Comparison of ENCODE assay signal across 7 cellular contexts in genomic region chr16:275041-275621, GRCh38. TPM values are rescaled to one million over a fixed set of nuclear protein-coding genes. Genes with fewer than 3 reads are reported as not detected.
A peak's percentile ranks its signal among the peaks of the same experiment; 100 is the strongest.
DNase-seq lines count a peak whose midpoint lies in the region; ATAC-seq lines count a peak whose summit lies in the region.

No MANE protein-coding gene starts in this region.

- H3K27me3 ChIP-seq in skeletal muscle tissue (ENCODE audit: control insufficient read depth in 3 of 3, insufficient read depth in 3 of 3, low read length in 3 of 3), result peaks cover 24 to 29% (median 29%) of the 10 kb centered on the region in 3 donors

- peaks cover 21% of the 10 kb centered on the region for H3K27me3 Mint-ChIP-seq in activated T-cell treated with anti-CD3 and anti-CD28 coated beads, Interleukin-2, amount 50 U/mL, for 72 hours (ENCODE audit: low read depth)

- H3K27ac Mint-ChIP-seq in activated T-cell treated with anti-CD3 and anti-CD28 coated beads, Interleukin-2, amount 50 U/mL, for 72 hours, result no peak overlapping the region

- intact Hi-C loops in left ventricle myocardium superior (cut with micrococcal nuclease), result no loop called here

- DNase-seq in HT-29 (ENCODE audit: low spot score) (peak; percentile 25), left ventricle myocardium superior (no peak), COLO829 (ENCODE audit: low spot score) (no peak)
- DNase-seq in activated T-cell treated with anti-CD3 and anti-CD28 coated beads, Interleukin-2, amount 50 U/mL, for 72 hours, result peak; percentile 13 to 17
- DNase-seq in activated effector memory CD4-positive, alpha-beta T cell treated with anti-CD3 and anti-CD28 coated beads, Interleukin-2, amount 50 U/mL, for 16 hours, result no peak

- no peaks in the 10 kb centered on the region for H3K9me3 Mint-ChIP-seq in activated T-cell treated with anti-CD3 and anti-CD28 coated beads, Interleukin-2, amount 50 U/mL, for 72 hours

- no peaks in the 10 kb centered on the region for H3K36me3 ChIP-seq in skeletal muscle tissue (ENCODE audit: control insufficient read depth in 3 of 3, insufficient read depth in 3 of 3, low read length in 3 of 3)

- H3K36me3 Mint-ChIP-seq in activated T-cell treated with anti-CD3 and anti-CD28 coated beads, Interleukin-2, amount 50 U/mL, for 72 hours (ENCODE audit: insufficient read depth in 2 of 2), result no peaks in the 10 kb centered on the region

- peak overlapping the region; percentile 43 to 68 (median 52) for H3K4me3 ChIP-seq in skeletal muscle tissue (ENCODE audit: low read length in 3 of 3)

- no peaks in the 10 kb centered on the region for H3K9me3 ChIP-seq in skeletal muscle tissue (ENCODE audit: control insufficient read depth in 3 of 3, low read length in 3 of 3)

- H3K27ac ChIP-seq in skeletal muscle tissue (ENCODE audit: low read depth, low read length), result no peak overlapping the region

- peak overlapping the region in 2 of 3 donors; percentile 14 to 50 for H3K9ac ChIP-seq in skeletal muscle tissue (ENCODE audit: low read depth in 1 of 3, low read length in 3 of 3)

- ATAC-seq in activated T-cell treated with anti-CD3 and anti-CD28 coated beads, Interleukin-2, amount 50 U/mL, for 72 hours (replicated peaks in 1 of 2), result peak; percentile 36 to 49
- ATAC-seq in left ventricle myocardium superior, result peak; percentile 29
- ATAC-seq in HG02884 (IDR thresholded peaks at IDR 0.05; ENCODE audit: unreplicated experiment), result no peak

- H3K4me3 Mint-ChIP-seq in activated T-cell treated with anti-CD3 and anti-CD28 coated beads, Interleukin-2, amount 50 U/mL, for 72 hours, result peak overlapping the region; percentile 44 to 73

- peaks cover 10 to 12% (median 11%) of the 10 kb centered on the region in 3 donors for H3K4me1 ChIP-seq in skeletal muscle tissue (ENCODE audit: control insufficient read depth in 3 of 3, insufficient read depth in 3 of 3, low read length in 3 of 3)

- peaks cover 6% of the 10 kb centered on the region for H3K4me1 Mint-ChIP-seq in activated T-cell treated with anti-CD3 and anti-CD28 coated beads, Interleukin-2, amount 50 U/mL, for 72 hours (ENCODE audit: low read depth)

RNA-seq across cellular contexts. Expression of gene RGS11, which starts 0.6 kb away (rescaled TPM):
- total RNA-seq in HT-29 (2014; rRNA removed; shearing (Covaris generic)), result 0.41 and 0.55 TPM in 2 replicates
- under 1 TPM; 0.19 to 0.67 TPM for total RNA-seq in activated T-cell treated with anti-CD3 and anti-CD28 coated beads, Interleukin-2, amount 50 U/mL, for 72 hours
- total RNA-seq in left ventricle myocardium superior, result 14.8 TPM
- 0.52 TPM for total RNA-seq in skeletal muscle tissue

RNA-seq across cellular contexts. Expression of gene ARHGDIG, which starts 5.3 kb away (rescaled TPM):
- 33.1 and 52.0 TPM in 2 replicates for total RNA-seq in HT-29 (2014; rRNA removed; shearing (Covaris generic))
- total RNA-seq in activated T-cell treated with anti-CD3 and anti-CD28 coated beads, Interleukin-2, amount 50 U/mL, for 72 hours, result under 1 TPM; 0.48 to 0.97 TPM
- total RNA-seq in left ventricle myocardium superior (14.9 TPM), skeletal muscle tissue (1.0 TPM)

RNA-seq across cellular contexts. Expression of gene PDIA2, which starts 7.8 kb away (rescaled TPM):
- total RNA-seq in HT-29 (2014; rRNA removed; shearing (Covaris generic)), result 3.0 and 6.3 TPM in 2 replicates
- under 1 TPM in 1 of 2 donors, not detected in 1; 0.42 TPM for total RNA-seq in activated T-cell treated with anti-CD3 and anti-CD28 coated beads, Interleukin-2, amount 50 U/mL, for 72 hours
- total RNA-seq in left ventricle myocardium superior (2.6 TPM), skeletal muscle tissue (under 0.01 TPM)

RNA-seq across cellular contexts. Expression of gene FAM234A, which starts 40.5 kb away (rescaled TPM):
- total RNA-seq in HT-29 (2014; rRNA removed; shearing (Covaris generic)), result 36.5 and 44.0 TPM in 2 replicates
- total RNA-seq in activated T-cell treated with anti-CD3 and anti-CD28 coated beads, Interleukin-2, amount 50 U/mL, for 72 hours, result 10 to 100 TPM; 20.9 to 26.6 TPM
- 143 TPM for total RNA-seq in left ventricle myocardium superior
- 23.5 TPM for total RNA-seq in skeletal muscle tissue

RNA-seq across cellular contexts. Expression of gene LUC7L, which starts 45.9 kb away (rescaled TPM):
- 46.2 and 48.6 TPM in 2 replicates for total RNA-seq in HT-29 (2014; rRNA removed; shearing (Covaris generic))
- 10 to 100 TPM; 56.4 to 69.7 TPM for total RNA-seq in activated T-cell treated with anti-CD3 and anti-CD28 coated beads, Interleukin-2, amount 50 U/mL, for 72 hours
- 25.4 TPM for total RNA-seq in left ventricle myocardium superior
- total RNA-seq in skeletal muscle tissue, result 38.1 TPM

Comparison
In these comparisons a context has a peak if more than half of its experiments do, and no peak if none do; other contexts are left out.
1. DNase-seq: peak in HT-29 (single experiment) and activated T-cell treated with anti-CD3 and anti-CD28 coated beads, Interleukin-2, amount 50 U/mL, for 72 hours (2 of 2); none in left ventricle myocardium superior (single experiment), activated effector memory CD4-positive, alpha-beta T cell treated with anti-CD3 and anti-CD28 coated beads, Interleukin-2, amount 50 U/mL, for 16 hours (single experiment) and COLO829 (single experiment).